In the genomic region with DNA sequence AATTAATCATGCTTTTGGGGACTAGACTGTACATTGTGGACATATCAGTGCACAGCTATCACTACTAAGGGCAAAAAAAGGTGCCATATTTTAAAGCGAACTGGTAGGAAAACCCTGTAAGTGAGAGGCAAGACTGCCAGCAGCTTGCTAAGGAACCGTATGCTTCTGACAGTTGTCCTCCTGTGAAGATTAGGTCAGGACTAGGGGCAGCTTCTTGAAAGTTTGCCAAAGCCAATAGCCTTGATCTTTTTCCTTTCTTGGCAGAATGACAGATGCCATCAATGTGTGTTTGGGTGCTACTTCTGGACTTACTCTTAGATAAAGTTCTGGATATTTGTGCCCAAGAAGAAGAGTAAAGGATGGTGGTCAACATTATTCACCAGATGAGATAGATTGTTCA, we compare ENCODE assay signal across 19 cellular contexts.
"Had no signal": no experiment of that assay in that cellular context is flagged by ENCODE, and none has a peak within 500 bp of the region (broad histone marks: within the 10 kb centered on the region; RNA-seq: fewer than 3 reads in every experiment).

No MANE protein-coding gene starts in this region.

- H3K27ac ChIP-seq: adrenal gland, lower lobe of right lung, neutrophil, stomach, WERI-Rb-1 had no signal

- ATAC-seq: activated naive CD4-positive, alpha-beta T cell treated with anti-CD3 and anti-CD28 coated beads, Interleukin-2, amount 50 U/mL, for 72 hours; activated T-cell treated with anti-CD3 and anti-CD28 coated beads, Interleukin-2, amount 50 U/mL, for 72 hours; esophagus mucosa; lower lobe of right lung; natural killer cell; SK-N-SH treated with all-trans-retinoic acid at 6 μM for 48 hours; stimulated activated effector memory CD8-positive, alpha-beta T cell treated with anti-CD3 and anti-CD28 coated beads, Interleukin-12 subunit alpha, Interleukin-12 subunit beta, amount 100 ng/mL, for 72 hours had no signal

- H3K9me3 ChIP-seq: adrenal gland, lower lobe of right lung, neutrophil, stomach had no signal

- DNase-seq: activated CD4-positive, alpha-beta T cell treated with anti-CD3 and anti-CD28 coated beads for 1 hour; activated CD8-positive, alpha-beta memory T cell treated with anti-CD3 and anti-CD28 coated beads for 24 hours; activated effector memory CD4-positive, alpha-beta T cell treated with anti-CD3 and anti-CD28 coated beads, Interleukin-2, amount 50 U/mL, for 16 hours; activated T-cell treated with anti-CD3 and anti-CD28 coated beads, Interleukin-2, amount 50 U/mL, for 72 hours; effector CD8-positive, alpha-beta T cell; lower lobe of right lung; natural killer cell; stimulated activated CD4-positive, alpha-beta T cell treated with anti-CD3 and anti-CD28 coated beads, Interleukin-4, amount 100 ng/mL, for 24 hours; stomach; T-helper 1 cell; T-helper 9 cell; WERI-Rb-1 had no signal

- H3K27me3 ChIP-seq: adrenal gland, stomach had no signal

- H3K36me3 ChIP-seq: adrenal gland, lower lobe of right lung, neutrophil, stomach had no signal

- H3K4me3 ChIP-seq: adrenal gland, lower lobe of right lung, smooth muscle cell, stomach had no signal
